In the genomic region with DNA sequence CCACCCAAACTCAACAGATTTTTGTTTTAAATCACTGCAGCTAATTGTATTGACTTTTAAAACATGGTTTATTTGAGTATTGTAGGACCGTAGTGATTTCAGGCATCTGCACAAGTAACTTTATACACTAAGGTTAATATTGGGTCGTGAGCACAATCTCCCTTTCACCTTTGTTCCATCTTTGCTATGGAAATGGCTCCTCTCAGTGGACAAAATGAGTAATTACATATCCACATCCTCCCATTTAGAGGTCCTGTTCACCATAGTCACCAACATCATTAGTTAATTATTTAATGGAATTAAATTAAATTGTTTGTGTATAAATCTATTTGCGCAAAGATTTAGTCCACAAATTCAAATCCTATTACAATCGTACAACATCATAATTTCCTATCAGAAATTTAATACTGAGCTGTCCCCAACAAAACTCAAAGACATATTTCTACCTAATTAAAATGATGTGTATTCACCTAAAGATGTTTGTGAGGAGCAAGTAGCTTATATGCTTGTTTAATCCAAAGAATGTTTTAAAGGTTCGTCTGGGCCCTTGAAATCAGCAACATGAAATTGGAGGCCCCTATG, we compare ENCODE assay signal across 8 cellular contexts.
DNase-seq lines count a peak whose midpoint lies in the region; ATAC-seq and TF ChIP-seq lines count a peak whose summit lies in the region.

No MANE protein-coding gene starts in this region.

- no peak overlapping the region for H3K4me3 ChIP-seq in esophagus muscularis mucosa

- ATAC-seq in activated CD8-positive, alpha-beta memory T cell treated with anti-CD3 and anti-CD28 coated beads, Interleukin-2, amount 10 ng/mL, durations not matched to agents 7 days and 5 days, result peak; percentile 27
- ATAC-seq in GM19452 (IDR thresholded peaks at IDR 0.05; ENCODE audit: unreplicated experiment), result no peak
- no peak for ATAC-seq in GM21576 (IDR thresholded peaks at IDR 0.05; ENCODE audit: unreplicated experiment)

- H3K4me1 Mint-ChIP-seq in activated CD8-positive, alpha-beta memory T cell treated with anti-CD3 and anti-CD28 coated beads, Interleukin-2, amount 10 ng/mL, durations not matched to agents 7 days and 5 days, result no peaks in the 10 kb centered on the region
- peaks cover 3% of the 10 kb centered on the region for H3K4me1 Mint-ChIP-seq in neural crest cell

- H3K36me3 ChIP-seq in esophagus muscularis mucosa, result no peaks in the 10 kb centered on the region

- H3K27ac Mint-ChIP-seq in activated CD8-positive, alpha-beta memory T cell treated with anti-CD3 and anti-CD28 coated beads, Interleukin-2, amount 10 ng/mL, durations not matched to agents 7 days and 5 days, result no peak overlapping the region
- H3K27ac Mint-ChIP-seq in neural crest cell (ENCODE audit: unreplicated experiment), result no peak overlapping the region

- H3K4me3 Mint-ChIP-seq in activated CD8-positive, alpha-beta memory T cell treated with anti-CD3 and anti-CD28 coated beads, Interleukin-2, amount 10 ng/mL, durations not matched to agents 7 days and 5 days, result no peak overlapping the region
- no peak overlapping the region for H3K4me3 Mint-ChIP-seq in neural crest cell

- peaks cover 7% of the 10 kb centered on the region for H3K27me3 Mint-ChIP-seq in activated CD8-positive, alpha-beta memory T cell treated with anti-CD3 and anti-CD28 coated beads, Interleukin-2, amount 10 ng/mL, durations not matched to agents 7 days and 5 days
- peaks cover 18% of the 10 kb centered on the region for H3K27me3 Mint-ChIP-seq in neural crest cell (ENCODE audit: low read depth)

- H3K27me3 ChIP-seq in esophagus muscularis mucosa, result no peaks in the 10 kb centered on the region

- no peaks in the 10 kb centered on the region for H3K9me3 Mint-ChIP-seq in activated CD8-positive, alpha-beta memory T cell treated with anti-CD3 and anti-CD28 coated beads, Interleukin-2, amount 10 ng/mL, durations not matched to agents 7 days and 5 days (ENCODE audit: low read depth)
- H3K9me3 Mint-ChIP-seq in neural crest cell, result peaks cover 1% of the 10 kb centered on the region

- TF ChIP-seq RAD21 in Ishikawa (IDR thresholded peaks at IDR 0.05; ENCODE audit: low read depth), result peak; percentile 80

- no peaks in the 10 kb centered on the region for H3K36me3 Mint-ChIP-seq in activated CD8-positive, alpha-beta memory T cell treated with anti-CD3 and anti-CD28 coated beads, Interleukin-2, amount 10 ng/mL, durations not matched to agents 7 days and 5 days
- no peaks in the 10 kb centered on the region for H3K36me3 Mint-ChIP-seq in neural crest cell (ENCODE audit: low read depth)

- H3K9me3 ChIP-seq in esophagus muscularis mucosa, result no peaks in the 10 kb centered on the region

- DNase-seq in activated CD8-positive, alpha-beta memory T cell treated with anti-CD3 and anti-CD28 coated beads, Interleukin-2, amount 10 ng/mL, durations not matched to agents 7 days and 5 days, result no peak
- no peak for DNase-seq in activated CD8-positive, alpha-beta memory T cell treated with anti-CD3 and anti-CD28 coated beads, Interleukin-2, amount 50 U/mL, for 48 hours
- DNase-seq in SHP77 treated with DMSO at 0.1 percent for 48 hours (lab: John Stamatoyannopoulos, UW) (peak; percentile 27), esophagus muscularis mucosa (ENCODE audit: extremely low spot score) (peak; percentile 2), neural crest cell (ENCODE audit: low read depth, low spot score) (no peak)

- H3K4me1 ChIP-seq in esophagus muscularis mucosa, result peaks cover 0 to 5% (median 0%) of the 10 kb centered on the region in 4 donors

- TF ChIP-seq CTCF in esophagus muscularis mucosa (IDR thresholded peaks at IDR 0.05), result peak; percentile 79 to 85 (median 82)
- peak; percentile 95 for TF ChIP-seq CTCF in neural crest cell (conservative IDR thresholded peaks at IDR 0.05)

- TF ChIP-seq EP300 in Ishikawa (IDR thresholded peaks at IDR 0.05; ENCODE audit: borderline replicate concordance) (no peak), esophagus muscularis mucosa (IDR thresholded peaks at IDR 0.05) (no peak)

- under 1% methylated on average over 5 of the region's 5 CpGs for WGBS in esophagus muscularis mucosa

- intact Hi-C loops in esophagus muscularis mucosa (cut with DNase I), result loop anchor here (2.0 to 5.0 kb wide), 5 partner anchors 374 to 912 kb away; no protein-coding TSS in a partner anchor

- no peak overlapping the region for H3K27ac ChIP-seq in esophagus muscularis mucosa (replicated peaks in 1 of 4)

- no peak for TF ChIP-seq POLR2A in esophagus muscularis mucosa (IDR thresholded peaks at IDR 0.05; ENCODE audit: low read depth)

- CTCF ChIA-PET in activated CD8-positive, alpha-beta memory T cell treated with anti-CD3 and anti-CD28 coated beads, Interleukin-2, amount 10 ng/mL, durations not matched to agents 7 days and 5 days (lab: Charles Lee), result interaction anchor here (0.7 to 1.9 kb wide), 7 partner anchors 13 to 911 kb away, joined by 4 to 7 read pairs (median 4); no protein-coding TSS in a partner anchor

TF ChIP-seq in Ishikawa, 13 proteins besides CTCF, POLR2A, EP300 and RAD21:
- TF ChIP-seq TAF1 (IDR thresholded peaks at IDR 0.05; ENCODE audit: low read depth), result no peak
- no peak for TF ChIP-seq CREB1 (IDR thresholded peaks at IDR 0.05; ENCODE audit: low read depth)
- TF ChIP-seq ZBTB7A (IDR thresholded peaks at IDR 0.05; ENCODE audit: low read depth), result no peak
- TF ChIP-seq EGR1 (IDR thresholded peaks at IDR 0.05), result no peak
- TF ChIP-seq, protein P1, sequence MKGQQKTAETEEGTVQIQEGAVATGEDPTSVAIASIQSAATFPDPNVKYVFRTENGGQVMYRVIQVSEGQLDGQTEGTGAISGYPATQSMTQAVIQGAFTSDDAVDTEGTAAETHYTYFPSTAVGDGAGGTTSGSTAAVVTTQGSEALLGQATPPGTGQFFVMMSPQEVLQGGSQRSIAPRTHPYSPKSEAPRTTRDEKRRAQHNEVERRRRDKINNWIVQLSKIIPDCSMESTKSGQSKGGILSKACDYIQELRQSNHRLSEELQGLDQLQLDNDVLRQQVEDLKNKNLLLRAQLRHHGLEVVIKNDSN (IDR thresholded peaks at IDR 0.05), result no peak
- no peak for TF ChIP-seq FOXM1 (IDR thresholded peaks at IDR 0.05; ENCODE audit: borderline replicate concordance, low read depth)
- no peak for TF ChIP-seq TCF12 (IDR thresholded peaks at IDR 0.05; ENCODE audit: low read depth)
- TF ChIP-seq NFIC (IDR thresholded peaks at IDR 0.05), result no peak
- no peak for TF ChIP-seq YY1 (IDR thresholded peaks at IDR 0.05; ENCODE audit: low read depth)

Comparison
In these comparisons a context has a peak if more than half of its experiments do, and no peak if none do; other contexts are left out.
1. DNase-seq: peak in SHP77 treated with DMSO at 0.1 percent for 48 hours (single experiment) and esophagus muscularis mucosa (single experiment); none in activated CD8-positive, alpha-beta memory T cell treated with anti-CD3 and anti-CD28 coated beads, Interleukin-2, amount 10 ng/mL, durations not matched to agents 7 days and 5 days (single experiment), activated CD8-positive, alpha-beta memory T cell treated with anti-CD3 and anti-CD28 coated beads, Interleukin-2, amount 50 U/mL, for 48 hours (single experiment) and neural crest cell (single experiment).